1 cellular context compared by ENCODE assay signal in genomic region chr17:44207319-44207718, GRCh38.
A peak's percentile ranks its signal among the peaks of the same experiment; 100 is the strongest.
TF ChIP-seq lines count a peak whose summit lies in the region.

No MANE protein-coding gene starts in this region.

TF ChIP-seq in HEK293, 187 proteins besides CTCF, POLR2A, EP300 and RAD21:
- TF ChIP-seq ZNF513 (tag by site-specific recombination; IDR thresholded peaks at IDR 0.05) (peak; percentile 99), ZNF398 (tag by site-specific recombination; IDR thresholded peaks at IDR 0.05) (no peak)
- TF ChIP-seq, protein P1, sequence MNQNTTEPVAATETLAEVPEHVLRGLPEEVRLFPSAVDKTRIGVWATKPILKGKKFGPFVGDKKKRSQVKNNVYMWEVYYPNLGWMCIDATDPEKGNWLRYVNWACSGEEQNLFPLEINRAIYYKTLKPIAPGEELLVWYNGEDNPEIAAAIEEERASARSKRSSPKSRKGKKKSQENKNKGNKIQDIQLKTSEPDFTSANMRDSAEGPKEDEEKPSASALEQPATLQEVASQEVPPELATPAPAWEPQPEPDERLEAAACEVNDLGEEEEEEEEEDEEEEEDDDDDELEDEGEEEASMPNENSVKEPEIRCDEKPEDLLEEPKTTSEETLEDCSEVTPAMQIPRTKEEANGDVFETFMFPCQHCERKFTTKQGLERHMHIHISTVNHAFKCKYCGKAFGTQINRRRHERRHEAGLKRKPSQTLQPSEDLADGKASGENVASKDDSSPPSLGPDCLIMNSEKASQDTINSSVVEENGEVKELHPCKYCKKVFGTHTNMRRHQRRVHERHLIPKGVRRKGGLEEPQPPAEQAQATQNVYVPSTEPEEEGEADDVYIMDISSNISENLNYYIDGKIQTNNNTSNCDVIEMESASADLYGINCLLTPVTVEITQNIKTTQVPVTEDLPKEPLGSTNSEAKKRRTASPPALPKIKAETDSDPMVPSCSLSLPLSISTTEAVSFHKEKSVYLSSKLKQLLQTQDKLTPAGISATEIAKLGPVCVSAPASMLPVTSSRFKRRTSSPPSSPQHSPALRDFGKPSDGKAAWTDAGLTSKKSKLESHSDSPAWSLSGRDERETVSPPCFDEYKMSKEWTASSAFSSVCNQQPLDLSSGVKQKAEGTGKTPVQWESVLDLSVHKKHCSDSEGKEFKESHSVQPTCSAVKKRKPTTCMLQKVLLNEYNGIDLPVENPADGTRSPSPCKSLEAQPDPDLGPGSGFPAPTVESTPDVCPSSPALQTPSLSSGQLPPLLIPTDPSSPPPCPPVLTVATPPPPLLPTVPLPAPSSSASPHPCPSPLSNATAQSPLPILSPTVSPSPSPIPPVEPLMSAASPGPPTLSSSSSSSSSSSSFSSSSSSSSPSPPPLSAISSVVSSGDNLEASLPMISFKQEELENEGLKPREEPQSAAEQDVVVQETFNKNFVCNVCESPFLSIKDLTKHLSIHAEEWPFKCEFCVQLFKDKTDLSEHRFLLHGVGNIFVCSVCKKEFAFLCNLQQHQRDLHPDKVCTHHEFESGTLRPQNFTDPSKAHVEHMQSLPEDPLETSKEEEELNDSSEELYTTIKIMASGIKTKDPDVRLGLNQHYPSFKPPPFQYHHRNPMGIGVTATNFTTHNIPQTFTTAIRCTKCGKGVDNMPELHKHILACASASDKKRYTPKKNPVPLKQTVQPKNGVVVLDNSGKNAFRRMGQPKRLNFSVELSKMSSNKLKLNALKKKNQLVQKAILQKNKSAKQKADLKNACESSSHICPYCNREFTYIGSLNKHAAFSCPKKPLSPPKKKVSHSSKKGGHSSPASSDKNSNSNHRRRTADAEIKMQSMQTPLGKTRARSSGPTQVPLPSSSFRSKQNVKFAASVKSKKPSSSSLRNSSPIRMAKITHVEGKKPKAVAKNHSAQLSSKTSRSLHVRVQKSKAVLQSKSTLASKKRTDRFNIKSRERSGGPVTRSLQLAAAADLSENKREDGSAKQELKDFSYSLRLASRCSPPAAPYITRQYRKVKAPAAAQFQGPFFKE (tag by site-specific recombination; IDR thresholded peaks at IDR 0.05; ENCODE audit: borderline replicate concordance), result no peak
